Comparison of ENCODE assay signal across 14 cellular contexts in genomic region chr14:49909016-49909415, GRCh38. TPM values are rescaled to one million over a fixed set of nuclear protein-coding genes. Genes with fewer than 3 reads are reported as not detected.
A peak's percentile ranks its signal among the peaks of the same experiment; 100 is the strongest.
DNase-seq lines count a peak whose midpoint lies in the region; ATAC-seq, FAIRE-seq and TF ChIP-seq lines count a peak whose summit lies in the region.
"Had no signal": no experiment of that assay in that cellular context is flagged by ENCODE, and none has a peak within 500 bp of the region (broad histone marks: within the 10 kb centered on the region; RNA-seq: fewer than 3 reads in every experiment).

No MANE protein-coding gene starts in this region.

- H3K9ac ChIP-seq in HCT116 (ENCODE audit: low read length) (no peak overlapping the region), astrocyte (ENCODE audit: low read length) (no peak overlapping the region)
- H3K9ac ChIP-seq: KMS-11 had no signal

- H3K4me3 ChIP-seq in HCT116 (replicated peaks in 1 of 2; ENCODE audit: low read depth in 1 of 2, low read length in 2 of 2) (no peak overlapping the region), astrocyte (ENCODE audit: insufficient read depth, low read depth, low read length) (no peak overlapping the region), testis (no peak overlapping the region)

- DNase-seq in HCT116 (ENCODE audit: low read depth, low spot score) (no peak), astrocyte (ENCODE audit: low read depth) (no peak), frontal cortex (ENCODE audit: low spot score in 2 of 2) (no peak), testis (no peak), amniotic stem cell (lab: John Stamatoyannopoulos, UW) (no peak), T-helper 17 cell (no peak)
- DNase-seq: C1 segment of cervical spinal cord, MV-4-11, NCI-H1694 treated with DMSO at 0.1 percent for 48 hours, SIG-M5 had no signal

- peaks cover 18% of the 10 kb centered on the region for H3K4me1 Mint-ChIP-seq in astrocyte (ENCODE audit: low read depth, unreplicated experiment)
- peaks cover 13% of the 10 kb centered on the region for H3K4me1 Mint-ChIP-seq in T-helper 17 cell

- H3K9me2 ChIP-seq in HCT116 (ENCODE audit: insufficient read depth) = no peaks in the 10 kb centered on the region

- H3K36me3 Mint-ChIP-seq in astrocyte (ENCODE audit: low read depth, unreplicated experiment) (no peaks in the 10 kb centered on the region), T-helper 17 cell (ENCODE audit: low read depth) (no peaks in the 10 kb centered on the region)

- CTCF ChIA-PET in HCT116 (lab: Charles Lee) = interaction anchor here (0.8 kb wide), 1 partner anchor 46 kb away, joined by 3 read pairs; no protein-coding TSS in a partner anchor

- BruUV-seq in HCT116 (replicated peaks; lab: Mats Ljungman, UMichigan) = no TSS peak

- H3K4me1 ChIP-seq in HCT116 (ENCODE audit: control insufficient read depth in 1 of 2, insufficient read depth in 2 of 2, low read length in 2 of 2) (peaks cover 38 to 65% of the 10 kb centered on the region in 2 experiments), astrocyte (ENCODE audit: insufficient read depth, low read length) (peaks cover 22% of the 10 kb centered on the region), testis (no peaks in the 10 kb centered on the region)

- H3K9me3 Mint-ChIP-seq in astrocyte (ENCODE audit: unreplicated experiment) = no peaks in the 10 kb centered on the region

- H4K20me1 ChIP-seq in HCT116 (ENCODE audit: insufficient read depth) (no peaks in the 10 kb centered on the region), astrocyte (ENCODE audit: insufficient read depth, low read length) (no peaks in the 10 kb centered on the region)

- TF ChIP-seq POLR2A in HCT116 (IDR thresholded peaks at IDR 0.05; ENCODE audit: borderline replicate concordance, extremely low read depth, insufficient read depth, insufficient read length) (no peak), testis (IDR thresholded peaks at IDR 0.05) (no peak)

- H3K27ac Mint-ChIP-seq in astrocyte (ENCODE audit: unreplicated experiment) (peak overlapping the region; percentile 53), T-helper 17 cell (no peak overlapping the region)

- no peak for TF ChIP-seq RAD21 in HCT116 (IDR thresholded peaks at IDR 0.05; ENCODE audit: low read depth)

- RAD21 ChIA-PET in HCT116 (lab: Charles Lee; ENCODE audit: low non-redundant PET in 1 of 2, low total read pairs in 2 of 2, uncharacterized antibody in 2 of 2, unreplicated experiment in 2 of 2) = no interaction called here

- no peaks in the 10 kb centered on the region for H3K79me2 ChIP-seq in HCT116 (ENCODE audit: insufficient read depth, low read length)
- H3K79me2 ChIP-seq in astrocyte (ENCODE audit: insufficient read depth, low read length) = no peaks in the 10 kb centered on the region

- H2AFZ ChIP-seq in HCT116 (ENCODE audit: low read depth, low read length, poor library complexity, severe bottlenecking) (no peak overlapping the region), astrocyte (ENCODE audit: low read depth, low read length) (no peak overlapping the region)

- WGBS in testis, 2 donors = 94 to 96% methylated on average over 4 of the region's 4 CpGs

- ATAC-seq in HCT116 (no peak), GM19397 (IDR thresholded peaks at IDR 0.05; ENCODE audit: unreplicated experiment) (no peak), T-helper 17 cell (no peak)

- intact Hi-C loops in HCT116 (cut with micrococcal nuclease) (loop anchor here (5.0 kb wide), 2 partner anchors 63 to 93 kb away; no protein-coding TSS in a partner anchor), testis (cut with DNase I; ENCODE audit: low total_unique reads) (no loop called here)

- H3K4me2 ChIP-seq in HCT116 (ENCODE audit: low read length) (no peak overlapping the region), astrocyte (ENCODE audit: low read length) (no peak overlapping the region)
- H3K4me2 ChIP-seq: KMS-11 had no signal

- H3K27ac ChIP-seq in HCT116 (ENCODE audit: low read depth, low read length) (peak overlapping the region; percentile 72), astrocyte (ENCODE audit: low read depth, low read length) (no peak overlapping the region), testis (no peak overlapping the region)
- H3K27ac ChIP-seq: KMS-11 had no signal

- TF ChIP-seq CTCF in HCT116 (IDR thresholded peaks at IDR 0.05 in 2 of 3, conservative IDR thresholded peaks at IDR 0.05 in 1 of 3; ENCODE audit: borderline replicate concordance in 1 of 3, insufficient read depth in 1 of 3, low read depth in 2 of 3, low read length in 2 of 3) = no peak
- TF ChIP-seq CTCF in astrocyte (IDR thresholded peaks at IDR 0.05; ENCODE audit: insufficient read depth, low read depth, low read length) = no peak
- no peak for TF ChIP-seq CTCF in testis (IDR thresholded peaks at IDR 0.05)

- H3K4me3 Mint-ChIP-seq in astrocyte (ENCODE audit: unreplicated experiment) (no peak overlapping the region), T-helper 17 cell (no peak overlapping the region)

- POLR2A ChIA-PET in HCT116 (lab: Charles Lee) = interaction anchor here (1.7 kb wide), 1 partner anchor 41 kb away, joined by 5 read pairs; no protein-coding TSS in a partner anchor

- FAIRE-seq in A204.1 (lab: Jason Lieb, UNC) = peak; percentile 89
- FAIRE-seq in astrocyte (lab: Jason Lieb, UNC) = no peak
- peak; percentile 53 for FAIRE-seq in frontal cortex (lab: Jason Lieb, UNC)
- FAIRE-seq: D721Med had no signal

- H3K27me3 Mint-ChIP-seq in astrocyte (ENCODE audit: low read depth, unreplicated experiment) = no peaks in the 10 kb centered on the region
- H3K27me3 Mint-ChIP-seq in T-helper 17 cell = no peaks in the 10 kb centered on the region

- no peaks in the 10 kb centered on the region for H3K9me3 ChIP-seq in HCT116 (ENCODE audit: control insufficient read depth in 1 of 2, insufficient read depth in 1 of 2, low read depth in 1 of 2, low read length in 2 of 2)
- H3K9me3 ChIP-seq in astrocyte (ENCODE audit: insufficient read depth, low read depth, low read length) = no peaks in the 10 kb centered on the region
- H3K9me3 ChIP-seq in testis = no peaks in the 10 kb centered on the region
- no peaks in the 10 kb centered on the region for H3K9me3 ChIP-seq in T-helper 17 cell (ENCODE audit: control insufficient read depth, low read length, poor library complexity, severe bottlenecking)

- H3K36me3 ChIP-seq in HCT116 (ENCODE audit: control insufficient read depth in 1 of 2, insufficient read depth in 2 of 2, low read length in 2 of 2) (no peaks in the 10 kb centered on the region), astrocyte (ENCODE audit: insufficient read depth, low read length) (no peaks in the 10 kb centered on the region), testis (ENCODE audit: low read depth, missing control alignments) (no peaks in the 10 kb centered on the region)

- H3K27me3 ChIP-seq in HCT116 (ENCODE audit: insufficient read depth, low read length) (no peaks in the 10 kb centered on the region), astrocyte (ENCODE audit: insufficient read depth, low read length) (no peaks in the 10 kb centered on the region), testis (no peaks in the 10 kb centered on the region)

TF ChIP-seq in HCT116, 20 proteins besides CTCF, POLR2A, EP300 and RAD21:
- TF ChIP-seq CEBPB (IDR thresholded peaks at IDR 0.05; ENCODE audit: low read depth) = no peak
- TF ChIP-seq, protein P1, sequence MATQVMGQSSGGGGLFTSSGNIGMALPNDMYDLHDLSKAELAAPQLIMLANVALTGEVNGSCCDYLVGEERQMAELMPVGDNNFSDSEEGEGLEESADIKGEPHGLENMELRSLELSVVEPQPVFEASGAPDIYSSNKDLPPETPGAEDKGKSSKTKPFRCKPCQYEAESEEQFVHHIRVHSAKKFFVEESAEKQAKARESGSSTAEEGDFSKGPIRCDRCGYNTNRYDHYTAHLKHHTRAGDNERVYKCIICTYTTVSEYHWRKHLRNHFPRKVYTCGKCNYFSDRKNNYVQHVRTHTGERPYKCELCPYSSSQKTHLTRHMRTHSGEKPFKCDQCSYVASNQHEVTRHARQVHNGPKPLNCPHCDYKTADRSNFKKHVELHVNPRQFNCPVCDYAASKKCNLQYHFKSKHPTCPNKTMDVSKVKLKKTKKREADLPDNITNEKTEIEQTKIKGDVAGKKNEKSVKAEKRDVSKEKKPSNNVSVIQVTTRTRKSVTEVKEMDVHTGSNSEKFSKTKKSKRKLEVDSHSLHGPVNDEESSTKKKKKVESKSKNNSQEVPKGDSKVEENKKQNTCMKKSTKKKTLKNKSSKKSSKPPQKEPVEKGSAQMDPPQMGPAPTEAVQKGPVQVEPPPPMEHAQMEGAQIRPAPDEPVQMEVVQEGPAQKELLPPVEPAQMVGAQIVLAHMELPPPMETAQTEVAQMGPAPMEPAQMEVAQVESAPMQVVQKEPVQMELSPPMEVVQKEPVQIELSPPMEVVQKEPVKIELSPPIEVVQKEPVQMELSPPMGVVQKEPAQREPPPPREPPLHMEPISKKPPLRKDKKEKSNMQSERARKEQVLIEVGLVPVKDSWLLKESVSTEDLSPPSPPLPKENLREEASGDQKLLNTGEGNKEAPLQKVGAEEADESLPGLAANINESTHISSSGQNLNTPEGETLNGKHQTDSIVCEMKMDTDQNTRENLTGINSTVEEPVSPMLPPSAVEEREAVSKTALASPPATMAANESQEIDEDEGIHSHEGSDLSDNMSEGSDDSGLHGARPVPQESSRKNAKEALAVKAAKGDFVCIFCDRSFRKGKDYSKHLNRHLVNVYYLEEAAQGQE (IDR thresholded peaks at IDR 0.05; ENCODE audit: low read depth) = no peak
- TF ChIP-seq TCF7L2 (IDR thresholded peaks at IDR 0.05; ENCODE audit: borderline replicate concordance, extremely low read depth, insufficient read depth, insufficient read length) = no peak
- no peak for TF ChIP-seq EGR1 (IDR thresholded peaks at IDR 0.05; ENCODE audit: low read depth)
- no peak for TF ChIP-seq POLR2AphosphoS5 (IDR thresholded peaks at IDR 0.05; ENCODE audit: low read depth, low read length)
- TF ChIP-seq ZFX (IDR thresholded peaks at IDR 0.05) = no peak
- TF ChIP-seq, protein P2, sequence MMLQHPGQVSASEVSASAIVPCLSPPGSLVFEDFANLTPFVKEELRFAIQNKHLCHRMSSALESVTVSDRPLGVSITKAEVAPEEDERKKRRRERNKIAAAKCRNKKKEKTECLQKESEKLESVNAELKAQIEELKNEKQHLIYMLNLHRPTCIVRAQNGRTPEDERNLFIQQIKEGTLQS (IDR thresholded peaks at IDR 0.05) = no peak
- no peak for TF ChIP-seq SRF (IDR thresholded peaks at IDR 0.05; ENCODE audit: low read depth)
TF ChIP-seq in HCT116: peak in this region for 0.

RNA-seq across cellular contexts. Expression of gene ARF6, which starts 16.1 kb away (rescaled TPM):
- total RNA-seq in HCT116 (2021; ENCODE audit: unreplicated experiment) (88.8 TPM), astrocyte (53.1 and 53.4 TPM in 2 replicates), frontal cortex (59.1 TPM), testis (10 to 100 TPM; 45.2 to 51.8 TPM), T-helper 17 cell (10 to 100 TPM; 95.2 to 98.5 TPM)
- 40.5 and 43.0 TPM in 2 replicates for polyA plus RNA-seq in HCT116 (2012)
- 41.3 TPM for polyA plus RNA-seq in testis (ENCODE audit: insufficient read depth, low read depth, low replicate concordance)

RNA-seq across cellular contexts. Expression of gene NEMF, which starts 56.4 kb away (rescaled TPM):
- 57.7 TPM for total RNA-seq in HCT116 (2021; ENCODE audit: unreplicated experiment)
- 21.6 and 26.1 TPM in 2 replicates for polyA plus RNA-seq in HCT116 (2012)
- total RNA-seq in astrocyte = 61.5 and 63.0 TPM in 2 replicates
- 132 TPM for total RNA-seq in frontal cortex
- 10 to 100 TPM; 81.3 to 98.7 TPM for total RNA-seq in testis
- polyA plus RNA-seq in testis (ENCODE audit: insufficient read depth, low read depth, low replicate concordance) = 13.8 TPM
- total RNA-seq in T-helper 17 cell = 10 to 100 TPM; 83.4 to 83.5 TPM
